In genomic region chr20:1835531-1835930, GRCh38 we compare ENCODE assay signal across 30 cellular contexts. TPM values are rescaled to one million over a fixed set of nuclear protein-coding genes. Genes with fewer than 3 reads are reported as not detected.
"Had no signal": no experiment of that assay in that cellular context is flagged by ENCODE, and none has a peak within 500 bp of the region (broad histone marks: within the 10 kb centered on the region; RNA-seq: fewer than 3 reads in every experiment).

No MANE protein-coding gene starts in this region.

- H3K4me3 ChIP-seq: adrenal gland, breast epithelium, sigmoid colon, smooth muscle cell, stomach, testis, vagina had no signal

- ATAC-seq: activated CD4-positive, alpha-beta T cell treated with anti-CD3 and anti-CD28 coated beads for 36 hours; foreskin keratinocyte; left ventricle myocardium superior; natural killer cell treated with Interleukin-12 subunit alpha and Interleukin-12 subunit beta and Interleukin-15 and Interleukin-18, amount 100 ng/mL, for 72 hours; stimulated activated memory B cell treated with anti-CD40 and anti-IgM and Interleukin-4, amounts not matched to agents 10 μg/mL and 1 μg/mL and 100 μg/mL, for 72 hours had no signal

- H3K4me1 ChIP-seq: breast epithelium had no signal

- H3K27me3 Mint-ChIP-seq: activated B cell treated with CpG ODN at 0.5 μM for 24 hours had no signal

- H3K36me3 ChIP-seq: adrenal gland, breast epithelium, sigmoid colon, stomach, vagina had no signal

- H3K4me1 Mint-ChIP-seq: activated CD4-positive, alpha-beta T cell treated with anti-CD3 and anti-CD28 coated beads for 36 hours had no signal

- H3K36me3 Mint-ChIP-seq: activated naive CD8-positive, alpha-beta T cell; natural killer cell treated with Interleukin-12 subunit alpha and Interleukin-12 subunit beta and Interleukin-15 and Interleukin-18, amount 100 ng/mL, for 72 hours; stimulated activated memory B cell treated with anti-CD40 and anti-IgM and Interleukin-4, amounts not matched to agents 10 μg/mL and 1 μg/mL and 100 μg/mL, for 72 hours; type B pancreatic cell had no signal

- H3K27ac ChIP-seq: adrenal gland, foreskin keratinocyte, stomach, testis, vagina had no signal

- H3K4me2 ChIP-seq: smooth muscle cell had no signal

- H3K9me3 ChIP-seq: adrenal gland, breast epithelium, sigmoid colon, stomach, testis, vagina had no signal

- H3K27ac Mint-ChIP-seq: activated B cell treated with CpG ODN at 0.5 μM for 24 hours; activated CD4-positive, alpha-beta T cell treated with anti-CD3 and anti-CD28 coated beads for 36 hours; activated naive CD8-positive, alpha-beta T cell; activated T-cell treated with anti-CD3 and anti-CD28 coated beads, Interleukin-2, amount 50 U/mL, for 24 hours; activated T-helper 2 cell treated with anti-CD3 and anti-CD28 coated beads, Interferon-gamma antibody, Interleukin-2, Interleukin-4, amounts not matched to agents 10 μg/mL and 5 μg/mL and 100 μg/mL, durations not matched to agents 14 hours and 24 hours and 36 hours; natural killer cell treated with Interleukin-12 subunit alpha and Interleukin-12 subunit beta and Interleukin-15 and Interleukin-18, amount 100 ng/mL, for 72 hours; progenitor cell of endocrine pancreas; stimulated activated memory B cell treated with anti-CD40 and anti-IgM and Interleukin-4, amounts not matched to agents 10 μg/mL and 1 μg/mL and 100 μg/mL, for 72 hours; type B pancreatic cell had no signal

- H3K4me3 Mint-ChIP-seq: activated B cell treated with CpG ODN at 0.5 μM for 24 hours; activated CD4-positive, alpha-beta T cell treated with anti-CD3 and anti-CD28 coated beads for 36 hours; activated naive CD8-positive, alpha-beta T cell; activated T-cell treated with anti-CD3 and anti-CD28 coated beads, Interleukin-2, amount 50 U/mL, for 24 hours; natural killer cell treated with Interleukin-12 subunit alpha and Interleukin-12 subunit beta and Interleukin-15 and Interleukin-18, amount 100 ng/mL, for 72 hours; stimulated activated memory B cell treated with anti-CD40 and anti-IgM and Interleukin-4, amounts not matched to agents 10 μg/mL and 1 μg/mL and 100 μg/mL, for 72 hours; type B pancreatic cell had no signal

- H3K27me3 ChIP-seq: adrenal gland, breast epithelium, foreskin keratinocyte, sigmoid colon, testis, vagina had no signal

- H3K9me3 Mint-ChIP-seq: activated B cell treated with CpG ODN at 0.5 μM for 24 hours; activated T-cell treated with anti-CD3 and anti-CD28 coated beads, Interleukin-2, amount 50 U/mL, for 24 hours; activated T-helper 2 cell treated with anti-CD3 and anti-CD28 coated beads, Interferon-gamma antibody, Interleukin-2, Interleukin-4, amounts not matched to agents 10 μg/mL and 5 μg/mL and 100 μg/mL, durations not matched to agents 14 hours and 24 hours and 36 hours; natural killer cell treated with Interleukin-12 subunit alpha and Interleukin-12 subunit beta and Interleukin-15 and Interleukin-18, amount 100 ng/mL, for 72 hours; stimulated activated memory B cell treated with anti-CD40 and anti-IgM and Interleukin-4, amounts not matched to agents 10 μg/mL and 1 μg/mL and 100 μg/mL, for 72 hours had no signal

- DNase-seq: activated B cell treated with CpG ODN at 0.5 μM for 24 hours; activated CD4-positive, alpha-beta T cell treated with anti-CD3 and anti-CD28 coated beads for 36 hours; activated CD4-positive, alpha-beta T cell treated with anti-CD3 and anti-CD28 coated beads, Interleukin-2, amount 50 U/mL, for 4 hours; activated CD8-positive, alpha-beta memory T cell treated with anti-CD3 and anti-CD28 coated beads for 24 hours; activated CD8-positive, alpha-beta memory T cell treated with anti-CD3 and anti-CD28 coated beads, Interleukin-2, amount 50 U/mL, for 4 hours; activated naive CD4-positive, alpha-beta T cell; activated T-cell treated with anti-CD3 and anti-CD28 coated beads, Interleukin-2, amount 50 U/mL, for 24 hours; adrenal gland; effector CD8-positive, alpha-beta T cell; foreskin keratinocyte; hippocampal formation; left ventricle myocardium superior; midbrain; nucleus accumbens; retina; sigmoid colon; stimulated activated CD4-positive, alpha-beta T cell treated with anti-CD3 and anti-CD28 coated beads, Interleukin-15, amount 100 ng/mL, for 24 hours; stomach; T-helper 9 cell; testis had no signal

RNA-seq across cellular contexts. Expression of gene SIRPA, which starts 59.7 kb away (rescaled TPM):
- total RNA-seq: activated T-helper 2 cell treated with anti-CD3 and anti-CD28 coated beads, Interferon-gamma antibody, Interleukin-2, Interleukin-4, amounts not matched to agents 10 μg/mL and 5 μg/mL and 100 μg/mL, durations not matched to agents 14 hours and 24 hours and 36 hours; T-helper 1 cell treated with Interleukin-12 subunit alpha and Interleukin-12 subunit beta and Interleukin-4 antibody, amounts not matched to agents 30 ng/mL and 1 ng/mL, for 36 hours had no signal
